9 cellular contexts compared by ENCODE assay signal in genomic region chr22:36258750-36259619, GRCh38. TPM values are rescaled to one million over a fixed set of nuclear protein-coding genes. Genes with fewer than 3 reads are reported as not detected.
A peak's percentile ranks its signal among the peaks of the same experiment; 100 is the strongest.
DNase-seq lines count a peak whose midpoint lies in the region; ATAC-seq, FAIRE-seq and TF ChIP-seq lines count a peak whose summit lies in the region.
"Had no signal": no experiment of that assay in that cellular context is flagged by ENCODE, and none has a peak within 500 bp of the region (broad histone marks: within the 10 kb centered on the region; RNA-seq: fewer than 3 reads in every experiment).

No MANE protein-coding gene starts in this region.

- ATAC-seq in effector memory CD8-positive, alpha-beta T cell (replicated peaks): peak; percentile 53
- ATAC-seq in HG03342 (IDR thresholded peaks at IDR 0.05; ENCODE audit: unreplicated experiment): no peak
- no peak for ATAC-seq in HG03039 (IDR thresholded peaks at IDR 0.05; ENCODE audit: unreplicated experiment)
- no peak for ATAC-seq in GM19035 (IDR thresholded peaks at IDR 0.05; ENCODE audit: unreplicated experiment)

- peak; percentile 84 for FAIRE-seq in GM12891 (lab: Jason Lieb, UNC)

- H3K9me3 Mint-ChIP-seq in effector memory CD8-positive, alpha-beta T cell: no peaks in the 10 kb centered on the region

- TF ChIP-seq CTCF in neutrophil (IDR thresholded peaks at IDR 0.05): no peak

- peak overlapping the region; percentile 19 to 68 for H3K4me3 Mint-ChIP-seq in effector memory CD8-positive, alpha-beta T cell

- peaks cover 17 to 26% of the 10 kb centered on the region in 2 experiments for H3K4me1 ChIP-seq in neutrophil (ENCODE audit: control insufficient read depth in 1 of 2, insufficient read depth in 1 of 2, low read depth in 1 of 2, low read length in 1 of 2)

- DNase-seq in GM12891 (ENCODE audit: insufficient read length, low spot score) (no peak), NCI-H524 (lab: John Stamatoyannopoulos, UW) (peak; percentile 45 to 75), KG1 (lab: John Stamatoyannopoulos, UW) (no peak)
- no peak for DNase-seq in effector memory CD8-positive, alpha-beta T cell

- no peaks in the 10 kb centered on the region for H3K27me3 ChIP-seq in neutrophil
- H3K27me3 ChIP-seq: adrenal gland had no signal

- no peak for TF ChIP-seq POLR2A in GM12891 (IDR thresholded peaks at IDR 0.05; ENCODE audit: low read depth, low read length)

- H3K27ac Mint-ChIP-seq in effector memory CD8-positive, alpha-beta T cell: peak overlapping the region; percentile 83 to 86

- H3K4me3 ChIP-seq in neutrophil (ENCODE audit: low read depth in 1 of 2, low read length in 1 of 2): no peak overlapping the region
- H3K4me3 ChIP-seq: adrenal gland had no signal

- no peaks in the 10 kb centered on the region for H3K27me3 Mint-ChIP-seq in effector memory CD8-positive, alpha-beta T cell

- H3K27ac ChIP-seq in neutrophil: peak overlapping the region; percentile 63

- H3K9me3 ChIP-seq in neutrophil: no peaks in the 10 kb centered on the region
- H3K9me3 ChIP-seq: adrenal gland had no signal

- peaks cover 45% of the 10 kb centered on the region for H3K36me3 Mint-ChIP-seq in effector memory CD8-positive, alpha-beta T cell (ENCODE audit: insufficient read depth)

- peaks cover 12% of the 10 kb centered on the region for H3K36me3 ChIP-seq in neutrophil
- H3K36me3 ChIP-seq: adrenal gland had no signal

- peaks cover 50 to 53% of the 10 kb centered on the region in 2 donors for H3K4me1 Mint-ChIP-seq in effector memory CD8-positive, alpha-beta T cell (ENCODE audit: low read depth in 2 of 2)

TF ChIP-seq in GM12891, 5 proteins besides CTCF, POLR2A, EP300 and RAD21:
- TF ChIP-seq POU2F2 (IDR thresholded peaks at IDR 0.05; ENCODE audit: low read depth, low read length) (no peak), POLR2AphosphoS5 (IDR thresholded peaks at IDR 0.05; ENCODE audit: low read depth, low read length) (no peak), SPI1 (IDR thresholded peaks at IDR 0.05; ENCODE audit: low read depth, low read length) (peak; percentile 81), PAX5 (IDR thresholded peaks at IDR 0.05; ENCODE audit: insufficient read depth, low read length, severe bottlenecking) (no peak), TAF1 (IDR thresholded peaks at IDR 0.05; ENCODE audit: low read depth, low read length) (no peak)

RNA-seq across cellular contexts. Expression of gene APOL1, which starts 6.1 kb away (rescaled TPM):
- polyA plus RNA-seq in GM12891 (2012; ENCODE audit: low read depth, missing spikeins): 46.5 TPM

RNA-seq across cellular contexts. Expression of gene APOL2, which starts 19.7 kb away (rescaled TPM):
- 22.2 TPM for polyA plus RNA-seq in GM12891 (2012; ENCODE audit: low read depth, missing spikeins)

RNA-seq across cellular contexts. Expression of gene APOL4, which starts 57.4 kb away (rescaled TPM):
- 0.14 TPM for polyA plus RNA-seq in GM12891 (2012; ENCODE audit: low read depth, missing spikeins)

Comparison
In these comparisons a context has a peak if more than half of its experiments do, and no peak if none do; other contexts are left out.
1. DNase-seq: peak in NCI-H524 (2 of 2); none in GM12891 (single experiment), effector memory CD8-positive, alpha-beta T cell (0 of 3) and KG1 (single experiment).